ENCODE assay signal across 16 cellular contexts in genomic region chr7:15376601-15377000, GRCh38.
DNase-seq lines count a peak whose midpoint lies in the region; ATAC-seq and TF ChIP-seq lines count a peak whose summit lies in the region.
"Had no signal": no experiment of that assay in that cellular context is flagged by ENCODE, and none has a peak within 500 bp of the region (broad histone marks: within the 10 kb centered on the region; RNA-seq: fewer than 3 reads in every experiment).

No MANE protein-coding gene starts in this region.

- H3K9me3 ChIP-seq in PC-3 (ENCODE audit: low read length) = no peaks in the 10 kb centered on the region
- H3K9me3 ChIP-seq in liver (ENCODE audit: control insufficient read depth in 4 of 4, low read length in 3 of 4) = no peaks in the 10 kb centered on the region
- H3K9me3 ChIP-seq in skeletal muscle satellite cell (replicated peaks; ENCODE audit: low read length) = no peaks in the 10 kb centered on the region
- H3K9me3 ChIP-seq: A549, HAP-1 had no signal

- no peaks in the 10 kb centered on the region for H4K20me1 ChIP-seq in PC-3 (ENCODE audit: low read length)

- H3K27me3 ChIP-seq in PC-3 (ENCODE audit: low read length) (no peaks in the 10 kb centered on the region), liver (ENCODE audit: control insufficient read depth in 4 of 4, insufficient read depth in 4 of 4, low read length in 3 of 4) (no peaks in the 10 kb centered on the region), skeletal muscle satellite cell (ENCODE audit: control insufficient read depth, insufficient read depth, low read length) (no peaks in the 10 kb centered on the region)

- WGBS in liver = 17% methylated on average over 2 of the region's 2 CpGs

- H3K4me1 Mint-ChIP-seq in chondrocyte (ENCODE audit: low read depth) = peaks cover 49% of the 10 kb centered on the region
- H3K4me1 Mint-ChIP-seq in mesothelial cell of epicardium = no peaks in the 10 kb centered on the region
- H3K4me1 Mint-ChIP-seq: CD14-positive monocyte had no signal

- H2AFZ ChIP-seq in PC-3 (ENCODE audit: low read length) = no peak overlapping the region

- TF ChIP-seq RAD21 in liver (IDR thresholded peaks at IDR 0.05) = peak; percentile 3 to 12

- H3K36me3 ChIP-seq in PC-3 (ENCODE audit: low read depth, low read length) = no peaks in the 10 kb centered on the region
- peaks cover 0 to 4% (median 1%) of the 10 kb centered on the region in 4 donors for H3K36me3 ChIP-seq in liver (ENCODE audit: control insufficient read depth in 4 of 4, insufficient read depth in 3 of 4, low read depth in 1 of 4, low read length in 3 of 4)
- no peaks in the 10 kb centered on the region for H3K36me3 ChIP-seq in skeletal muscle satellite cell (ENCODE audit: insufficient read depth, low read length)
- H3K36me3 ChIP-seq: HAP-1 had no signal

- intact Hi-C loops in PC-3 (cut with micrococcal nuclease) = no loop called here

- H3F3A ChIP-seq in PC-3 (ENCODE audit: low read length, unreplicated experiment) = no peaks in the 10 kb centered on the region

- TF ChIP-seq CTCF in PC-3 (conservative IDR thresholded peaks at IDR 0.05; ENCODE audit: low read depth, low read length) = no peak
- no peak for TF ChIP-seq CTCF in chondrocyte (IDR thresholded peaks at IDR 0.05)
- TF ChIP-seq CTCF in liver (IDR thresholded peaks at IDR 0.05; ENCODE audit: low read depth, low read length, missing input control) = no peak
- no peak for TF ChIP-seq CTCF in mesothelial cell of epicardium (IDR thresholded peaks at IDR 0.05; ENCODE audit: unreplicated experiment)

- POLR2A ChIA-PET in PC-3 (lab: Charles Lee; ENCODE audit: unreplicated experiment) = no interaction called here

- H3K4me3 Mint-ChIP-seq in chondrocyte (ENCODE audit: unreplicated experiment) (no peak overlapping the region), mesothelial cell of epicardium (no peak overlapping the region)
- H3K4me3 Mint-ChIP-seq: CD14-positive monocyte; CD8-positive, alpha-beta T cell had no signal

- no peaks in the 10 kb centered on the region for H3K79me2 ChIP-seq in PC-3 (ENCODE audit: low read length)

- H3K9me2 ChIP-seq in PC-3 (replicated peaks; ENCODE audit: low read length) = no peaks in the 10 kb centered on the region

- H3K4me2 ChIP-seq in PC-3 (ENCODE audit: low read length) (no peak overlapping the region), skeletal muscle satellite cell (ENCODE audit: low read length) (peak overlapping the region; percentile 21)
- H3K4me2 ChIP-seq: A549 had no signal

- H3K27me3 Mint-ChIP-seq in chondrocyte (ENCODE audit: low read depth) = no peaks in the 10 kb centered on the region
- no peaks in the 10 kb centered on the region for H3K27me3 Mint-ChIP-seq in mesothelial cell of epicardium (ENCODE audit: low read depth)

- peak overlapping the region; percentile 10 for H3K27ac Mint-ChIP-seq in chondrocyte (ENCODE audit: unreplicated experiment)
- no peak overlapping the region for H3K27ac Mint-ChIP-seq in mesothelial cell of epicardium
- H3K27ac Mint-ChIP-seq: CD14-positive monocyte; CD8-positive, alpha-beta T cell had no signal

- H3K9ac ChIP-seq in PC-3 (ENCODE audit: low read length) (no peak overlapping the region), liver (ENCODE audit: low read depth in 1 of 2, low read length in 2 of 2) (peak overlapping the region; percentile 3 to 58), skeletal muscle satellite cell (ENCODE audit: low read depth, low read length) (no peak overlapping the region)

- ATAC-seq in PC-3 (peak; percentile 74), HG03175 (IDR thresholded peaks at IDR 0.05; ENCODE audit: unreplicated experiment) (no peak)
- ATAC-seq: A549; CD8-positive, alpha-beta T cell had no signal

- H3K9me3 Mint-ChIP-seq in chondrocyte (ENCODE audit: low read depth) (peaks cover 26% of the 10 kb centered on the region), mesothelial cell of epicardium (peaks cover 23% of the 10 kb centered on the region)

- H3K36me3 Mint-ChIP-seq in chondrocyte (ENCODE audit: low read depth) (peaks cover 2% of the 10 kb centered on the region), mesothelial cell of epicardium (no peaks in the 10 kb centered on the region)
- H3K36me3 Mint-ChIP-seq: CD14-positive monocyte; CD8-positive, alpha-beta T cell had no signal

- H3K4me3 ChIP-seq in PC-3 (ENCODE audit: low read length) = no peak overlapping the region
- H3K4me3 ChIP-seq in liver (ENCODE audit: low read depth in 1 of 3, low read length in 3 of 3) = peak overlapping the region in 1 of 3 donors; percentile 24
- no peak overlapping the region for H3K4me3 ChIP-seq in skeletal muscle satellite cell (ENCODE audit: low read length)
- H3K4me3 ChIP-seq: A549, HAP-1 had no signal

- CTCF ChIA-PET in PC-3 (lab: Charles Lee) = no interaction called here

- no peak for DNase-seq in PC-3
- no peak for DNase-seq in chondrocyte (ENCODE audit: low spot score)
- DNase-seq in medulla oblongata (ENCODE audit: extremely low spot score) = no peak
- no peak for DNase-seq in mesothelial cell of epicardium (ENCODE audit: low spot score in 2 of 2, unreplicated experiment in 2 of 2)
- no peak for DNase-seq in activated gamma-delta T cell treated with Interleukin-2 at 50 U/mL for 16 hours
- DNase-seq: CD8-positive, alpha-beta T cell; COR-L47; DMS153; DMS79 treated with DMSO at 0.1 percent for 48 hours; EL had no signal

- H3K4me1 ChIP-seq in PC-3 (ENCODE audit: insufficient read depth, low read length) (no peaks in the 10 kb centered on the region), liver (ENCODE audit: control insufficient read depth in 4 of 4, insufficient read depth in 4 of 4, low read length in 3 of 4) (peaks cover 0 to 17% (median 14%) of the 10 kb centered on the region in 4 donors), skeletal muscle satellite cell (ENCODE audit: control insufficient read depth, insufficient read depth, low read length) (peaks cover 14% of the 10 kb centered on the region)
- H3K4me1 ChIP-seq: A549 had no signal

- H3K27ac ChIP-seq in PC-3 (ENCODE audit: low read length) (no peak overlapping the region), liver (ENCODE audit: low read depth in 1 of 2, low read length in 2 of 2) (peak overlapping the region; percentile 54 to 69)
- H3K27ac ChIP-seq: A549 had no signal

- BruUV-seq in PC-3 (replicated peaks; lab: Mats Ljungman, UMichigan) = no TSS peak

TF ChIP-seq in liver, 16 proteins besides CTCF, POLR2A, EP300 and RAD21:
- TF ChIP-seq HNF4A (conservative IDR thresholded peaks at IDR 0.05) (peak; percentile 68 to 73), RXRA (IDR thresholded peaks at IDR 0.05) (peak in 1 of 2 donors; percentile 11), YY1 (IDR thresholded peaks at IDR 0.05) (no peak), NR2F2 (IDR thresholded peaks at IDR 0.05) (no peak), FOXA1 (IDR thresholded peaks at IDR 0.05) (no peak), FOXA2 (IDR thresholded peaks at IDR 0.05) (peak; percentile 38), ZBTB33 (IDR thresholded peaks at IDR 0.05) (no peak), HNF4G (IDR thresholded peaks at IDR 0.05) (no peak), GABPA (IDR thresholded peaks at IDR 0.05 in 1 of 2, conservative IDR thresholded peaks at IDR 0.05 in 1 of 2) (peak in 1 of 2 donors; percentile 7), JUND (IDR thresholded peaks at IDR 0.05) (peak in 1 of 2 donors; percentile 47), EGR1 (IDR thresholded peaks at IDR 0.05; ENCODE audit: low read depth in 2 of 2) (no peak)

Comparison
In these comparisons a context has a peak if more than half of its experiments do, and no peak if none do; other contexts are left out.
1. H3K9ac ChIP-seq: peak in liver (2 of 2); none in PC-3 (single experiment) and skeletal muscle satellite cell (single experiment).